ENCODE assay signal across 1 cellular context in the genomic region with DNA sequence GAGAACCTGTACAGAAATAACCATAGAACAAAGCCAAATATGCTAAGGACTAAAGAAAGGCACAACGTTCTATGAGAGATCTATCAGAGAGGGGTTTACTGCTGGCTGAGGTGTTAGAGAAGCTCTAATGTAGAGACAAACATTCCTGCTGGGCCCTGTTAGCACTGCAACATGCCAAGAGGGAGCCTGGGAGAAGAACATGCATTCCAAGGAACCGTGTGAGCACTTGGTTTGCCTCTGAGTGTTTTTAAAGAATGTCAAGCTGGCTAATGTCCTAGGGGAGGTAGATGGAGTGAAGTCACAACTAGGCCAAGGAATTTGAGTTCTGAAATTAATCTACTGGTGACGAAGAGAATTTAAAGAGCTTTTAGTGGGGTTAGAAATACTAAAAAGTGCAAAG.
TF ChIP-seq lines count a peak whose summit lies in the region.

No MANE protein-coding gene starts in this region.

TF ChIP-seq in GM23338, 12 proteins besides CTCF, POLR2A, EP300 and RAD21 (continued from another document):
- TF ChIP-seq, protein P1, sequence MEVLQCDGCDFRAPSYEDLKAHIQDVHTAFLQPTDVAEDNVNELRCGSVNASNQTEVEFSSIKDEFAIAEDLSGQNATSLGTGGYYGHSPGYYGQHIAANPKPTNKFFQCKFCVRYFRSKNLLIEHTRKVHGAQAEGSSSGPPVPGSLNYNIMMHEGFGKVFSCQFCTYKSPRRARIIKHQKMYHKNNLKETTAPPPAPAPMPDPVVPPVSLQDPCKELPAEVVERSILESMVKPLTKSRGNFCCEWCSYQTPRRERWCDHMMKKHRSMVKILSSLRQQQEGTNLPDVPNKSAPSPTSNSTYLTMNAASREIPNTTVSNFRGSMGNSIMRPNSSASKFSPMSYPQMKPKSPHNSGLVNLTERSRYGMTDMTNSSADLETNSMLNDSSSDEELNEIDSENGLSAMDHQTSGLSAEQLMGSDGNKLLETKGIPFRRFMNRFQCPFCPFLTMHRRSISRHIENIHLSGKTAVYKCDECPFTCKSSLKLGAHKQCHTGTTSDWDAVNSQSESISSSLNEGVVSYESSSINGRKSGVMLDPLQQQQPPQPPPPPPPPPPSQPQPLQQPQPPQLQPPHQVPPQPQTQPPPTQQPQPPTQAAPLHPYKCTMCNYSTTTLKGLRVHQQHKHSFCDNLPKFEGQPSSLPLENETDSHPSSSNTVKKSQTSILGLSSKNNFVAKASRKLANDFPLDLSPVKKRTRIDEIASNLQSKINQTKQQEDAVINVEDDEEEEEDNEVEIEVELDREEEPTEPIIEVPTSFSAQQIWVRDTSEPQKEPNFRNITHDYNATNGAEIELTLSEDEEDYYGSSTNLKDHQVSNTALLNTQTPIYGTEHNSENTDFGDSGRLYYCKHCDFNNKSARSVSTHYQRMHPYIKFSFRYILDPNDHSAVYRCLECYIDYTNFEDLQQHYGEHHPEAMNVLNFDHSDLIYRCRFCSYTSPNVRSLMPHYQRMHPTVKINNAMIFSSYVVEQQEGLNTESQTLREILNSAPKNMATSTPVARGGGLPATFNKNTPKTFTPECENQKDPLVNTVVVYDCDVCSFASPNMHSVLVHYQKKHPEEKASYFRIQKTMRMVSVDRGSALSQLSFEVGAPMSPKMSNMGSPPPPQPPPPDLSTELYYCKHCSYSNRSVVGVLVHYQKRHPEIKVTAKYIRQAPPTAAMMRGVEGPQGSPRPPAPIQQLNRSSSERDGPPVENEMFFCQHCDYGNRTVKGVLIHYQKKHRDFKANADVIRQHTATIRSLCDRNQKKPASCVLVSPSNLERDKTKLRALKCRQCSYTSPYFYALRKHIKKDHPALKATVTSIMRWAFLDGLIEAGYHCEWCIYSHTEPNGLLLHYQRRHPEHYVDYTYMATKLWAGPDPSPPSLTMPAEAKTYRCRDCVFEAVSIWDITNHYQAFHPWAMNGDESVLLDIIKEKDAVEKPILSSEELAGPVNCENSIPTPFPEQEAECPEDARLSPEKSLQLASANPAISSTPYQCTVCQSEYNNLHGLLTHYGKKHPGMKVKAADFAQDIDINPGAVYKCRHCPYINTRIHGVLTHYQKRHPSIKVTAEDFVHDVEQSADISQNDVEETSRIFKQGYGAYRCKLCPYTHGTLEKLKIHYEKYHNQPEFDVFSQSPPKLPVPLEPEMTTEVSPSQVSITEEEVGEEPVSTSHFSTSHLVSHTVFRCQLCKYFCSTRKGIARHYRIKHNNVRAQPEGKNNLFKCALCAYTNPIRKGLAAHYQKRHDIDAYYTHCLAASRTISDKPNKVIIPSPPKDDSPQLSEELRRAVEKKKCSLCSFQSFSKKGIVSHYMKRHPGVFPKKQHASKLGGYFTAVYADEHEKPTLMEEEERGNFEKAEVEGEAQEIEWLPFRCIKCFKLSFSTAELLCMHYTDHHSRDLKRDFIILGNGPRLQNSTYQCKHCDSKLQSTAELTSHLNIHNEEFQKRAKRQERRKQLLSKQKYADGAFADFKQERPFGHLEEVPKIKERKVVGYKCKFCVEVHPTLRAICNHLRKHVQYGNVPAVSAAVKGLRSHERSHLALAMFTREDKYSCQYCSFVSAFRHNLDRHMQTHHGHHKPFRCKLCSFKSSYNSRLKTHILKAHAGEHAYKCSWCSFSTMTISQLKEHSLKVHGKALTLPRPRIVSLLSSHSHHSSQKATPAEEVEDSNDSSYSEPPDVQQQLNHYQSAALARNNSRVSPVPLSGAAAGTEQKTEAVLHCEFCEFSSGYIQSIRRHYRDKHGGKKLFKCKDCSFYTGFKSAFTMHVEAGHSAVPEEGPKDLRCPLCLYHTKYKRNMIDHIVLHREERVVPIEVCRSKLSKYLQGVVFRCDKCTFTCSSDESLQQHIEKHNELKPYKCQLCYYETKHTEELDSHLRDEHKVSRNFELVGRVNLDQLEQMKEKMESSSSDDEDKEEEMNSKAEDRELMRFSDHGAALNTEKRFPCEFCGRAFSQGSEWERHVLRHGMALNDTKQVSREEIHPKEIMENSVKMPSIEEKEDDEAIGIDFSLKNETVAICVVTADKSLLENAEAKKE (CRISPR knock-in tag; IDR thresholded peaks at IDR 0.05) = no peak
